In genomic region chr2:89761863-89762262, GRCh38 we compare ENCODE assay signal across 3 cellular contexts.
DNase-seq lines count a peak whose midpoint lies in the region; TF ChIP-seq lines count a peak whose summit lies in the region.
"Not testable (repeated sequence)": the region's sequence is repeated elsewhere in the genome, so short reads cannot be mapped to it uniquely, and the experiment has no call there.

No MANE protein-coding gene starts in this region.

- peak; percentile 36 for DNase-seq in chondrocyte (ENCODE audit: low spot score)
- peak; percentile 80 for DNase-seq in mesenteric fat pad (ENCODE audit: low spot score)
- peak; percentile 61 for DNase-seq in posterior vena cava (ENCODE audit: low spot score)

- H3K36me3 Mint-ChIP-seq in chondrocyte (ENCODE audit: low read depth): not testable (repeated sequence)

- not testable (repeated sequence) for TF ChIP-seq CTCF in chondrocyte (IDR thresholded peaks at IDR 0.05)

- H3K27me3 Mint-ChIP-seq in chondrocyte (ENCODE audit: low read depth): not testable (repeated sequence)

- H3K27ac Mint-ChIP-seq in chondrocyte (ENCODE audit: unreplicated experiment): not testable (repeated sequence)

- intact Hi-C loops in posterior vena cava (cut with DNase I): not testable (repeated sequence)

- H3K9me3 Mint-ChIP-seq in chondrocyte (ENCODE audit: low read depth): peaks cover 55% of the 10 kb centered on the region

- not testable (repeated sequence) for H3K4me1 Mint-ChIP-seq in chondrocyte (ENCODE audit: low read depth)

- not testable (repeated sequence) for H3K4me3 Mint-ChIP-seq in chondrocyte (ENCODE audit: unreplicated experiment)
